In genomic region chr7:44106311-44107065, GRCh38 we compare ENCODE assay signal across 17 cellular contexts. TPM values are rescaled to one million over a fixed set of nuclear protein-coding genes. Genes with fewer than 3 reads are reported as not detected.
A peak's percentile ranks its signal among the peaks of the same experiment; 100 is the strongest.
DNase-seq lines count a peak whose midpoint lies in the region; ATAC-seq, FAIRE-seq and TF ChIP-seq lines count a peak whose summit lies in the region.
"Had no signal": no experiment of that assay in that cellular context is flagged by ENCODE, and none has a peak within 500 bp of the region (broad histone marks: within the 10 kb centered on the region; RNA-seq: fewer than 3 reads in every experiment).

No MANE protein-coding gene starts in this region.

- peaks cover 3% of the 10 kb centered on the region for H3K27me3 Mint-ChIP-seq in stimulated activated naive CD8-positive, alpha-beta T cell treated with anti-CD3 and anti-CD28 coated beads, Interleukin-15, Interleukin-2, amounts not matched to agents 100 ng/mL and 50 ng/mL, for 24 hours
- peaks cover 16% of the 10 kb centered on the region for H3K27me3 Mint-ChIP-seq in stimulated activated naive CD8-positive, alpha-beta T cell treated with anti-CD3 and anti-CD28 coated beads, Interleukin-15, amount 100 ng/mL, for 72 hours
- H3K27me3 Mint-ChIP-seq in endothelial cell (ENCODE audit: unreplicated experiment), result peaks cover 18% of the 10 kb centered on the region

- no peak for ATAC-seq in stimulated activated naive CD8-positive, alpha-beta T cell treated with anti-CD3 and anti-CD28 coated beads, Interleukin-15, amount 100 ng/mL, for 72 hours
- ATAC-seq in HepG2, result no peak
- ATAC-seq: mucosa of descending colon, Panc1 had no signal

- CTCF ChIA-PET in HepG2 (lab: Yijun Ruan, JAX; ENCODE audit: low intra/inter-chr PET ratio, low total read pairs), result interaction anchor here (0.6 kb wide), 1 partner anchor 116 kb away, joined by 3 read pairs; no protein-coding TSS in a partner anchor

- TF ChIP-seq RAD21 in HepG2 (CRISPR knock-in tag; IDR thresholded peaks at IDR 0.05), result no peak

- peaks cover 2% of the 10 kb centered on the region for H3K36me3 ChIP-seq in skeletal muscle satellite cell (ENCODE audit: insufficient read depth, low read length)
- H3K36me3 ChIP-seq in HepG2 (replicated peaks in 1 of 2; ENCODE audit: control insufficient read depth in 1 of 2, insufficient read depth in 2 of 2, low read length in 2 of 2), result no peaks in the 10 kb centered on the region

- H3K9me3 ChIP-seq in skeletal muscle satellite cell (replicated peaks; ENCODE audit: low read length) (no peaks in the 10 kb centered on the region), HepG2 (ENCODE audit: low read length) (no peaks in the 10 kb centered on the region)
- H3K9me3 ChIP-seq: mucosa of descending colon, testis had no signal

- POLR2A ChIA-PET in HepG2 (lab: Yijun Ruan, JAX), result no interaction called here

- H3K9ac ChIP-seq in skeletal muscle satellite cell (ENCODE audit: low read depth, low read length) (no peak overlapping the region), HepG2 (ENCODE audit: insufficient read depth, low read depth, low read length) (no peak overlapping the region)

- TF ChIP-seq EP300 in HepG2 (IDR thresholded peaks at IDR 0.05; ENCODE audit: low read depth in 2 of 2, low read length in 2 of 2) (no peak), HepG2 (CRISPR knock-in tag; IDR thresholded peaks at IDR 0.05; ENCODE audit: borderline replicate concordance) (no peak)

- H3K79me2 ChIP-seq in HepG2 (ENCODE audit: insufficient read depth, low read length), result no peaks in the 10 kb centered on the region

- H3K9me3 Mint-ChIP-seq in stimulated activated naive CD8-positive, alpha-beta T cell treated with anti-CD3 and anti-CD28 coated beads, Interleukin-15, Interleukin-2, amounts not matched to agents 100 ng/mL and 50 ng/mL, for 24 hours, result no peaks in the 10 kb centered on the region
- no peaks in the 10 kb centered on the region for H3K9me3 Mint-ChIP-seq in stimulated activated naive CD8-positive, alpha-beta T cell treated with anti-CD3 and anti-CD28 coated beads, Interleukin-15, amount 100 ng/mL, for 72 hours
- H3K9me3 Mint-ChIP-seq in endothelial cell (ENCODE audit: unreplicated experiment), result no peaks in the 10 kb centered on the region
- H3K9me3 Mint-ChIP-seq: activated CD4-positive, alpha-beta memory T cell treated with anti-CD3 and anti-CD28 coated beads, Interleukin-2, amount 10 ng/mL, durations not matched to agents 7 days and 5 days had no signal

- peaks cover 26% of the 10 kb centered on the region for H3K4me1 ChIP-seq in skeletal muscle satellite cell (ENCODE audit: control insufficient read depth, insufficient read depth, low read length)
- peaks cover 17% of the 10 kb centered on the region for H3K4me1 ChIP-seq in HepG2 (ENCODE audit: insufficient read depth, low read length)

- TF ChIP-seq CTCF in fibroblast of pulmonary artery (IDR thresholded peaks at IDR 0.05; ENCODE audit: low read length, missing control alignments) (no peak), HepG2 (CRISPR knock-in tag; IDR thresholded peaks at IDR 0.05) (no peak), endothelial cell (IDR thresholded peaks at IDR 0.05; ENCODE audit: unreplicated experiment) (no peak)

- BruUV-seq in HepG2 (replicated peaks; lab: Mats Ljungman, UMichigan), result no TSS peak

- H2AFZ ChIP-seq in HepG2 (ENCODE audit: low read length), result no peak overlapping the region

- H3K4me3 ChIP-seq in fibroblast of pulmonary artery (replicated peaks; ENCODE audit: low read depth, low read length) (peak overlapping the region; percentile 68), skeletal muscle satellite cell (ENCODE audit: low read length) (no peak overlapping the region), HepG2 (replicated peaks in 1 of 3; ENCODE audit: insufficient read depth in 1 of 3, low read depth in 2 of 3, low read length in 3 of 3) (no peak overlapping the region)
- H3K4me3 ChIP-seq: mucosa of descending colon, testis had no signal

- intact Hi-C loops in HepG2 (cut with micrococcal nuclease; ENCODE audit: unreplicated experiment), result no loop called here

- no peaks in the 10 kb centered on the region for H4K20me1 ChIP-seq in HepG2 (ENCODE audit: insufficient read depth, low read length)

- H3K4me2 ChIP-seq in skeletal muscle satellite cell (ENCODE audit: low read length), result peak overlapping the region; percentile 79
- H3K4me2 ChIP-seq in HepG2 (ENCODE audit: low read depth, low read length), result no peak overlapping the region

- H3K27ac Mint-ChIP-seq in stimulated activated naive CD8-positive, alpha-beta T cell treated with anti-CD3 and anti-CD28 coated beads, Interleukin-15, Interleukin-2, amounts not matched to agents 100 ng/mL and 50 ng/mL, for 24 hours, result peak overlapping the region; percentile 54
- peak overlapping the region in 1 of 2 donors; percentile 27 for H3K27ac Mint-ChIP-seq in stimulated activated naive CD8-positive, alpha-beta T cell treated with anti-CD3 and anti-CD28 coated beads, Interleukin-15, amount 100 ng/mL, for 72 hours
- H3K27ac Mint-ChIP-seq in endothelial cell (ENCODE audit: unreplicated experiment), result no peak overlapping the region
- H3K27ac Mint-ChIP-seq: activated CD4-positive, alpha-beta memory T cell treated with anti-CD3 and anti-CD28 coated beads, Interleukin-2, amount 10 ng/mL, durations not matched to agents 7 days and 5 days had no signal

- 12% methylated on average over 7 of the region's 10 CpGs for WGBS in HepG2 (ENCODE audit: low lambda C conversion rate)

- no peak for TF ChIP-seq POLR2A in HepG2 (IDR thresholded peaks at IDR 0.05; ENCODE audit: insufficient read depth in 1 of 2, low read depth in 2 of 2, low read length in 2 of 2)

- H3K4me1 Mint-ChIP-seq in stimulated activated naive CD8-positive, alpha-beta T cell treated with anti-CD3 and anti-CD28 coated beads, Interleukin-15, Interleukin-2, amounts not matched to agents 100 ng/mL and 50 ng/mL, for 24 hours (ENCODE audit: low read depth), result peaks cover 19% of the 10 kb centered on the region
- peaks cover 38% of the 10 kb centered on the region for H3K4me1 Mint-ChIP-seq in stimulated activated naive CD8-positive, alpha-beta T cell treated with anti-CD3 and anti-CD28 coated beads, Interleukin-15, amount 100 ng/mL, for 72 hours
- peaks cover 13% of the 10 kb centered on the region for H3K4me1 Mint-ChIP-seq in endothelial cell (ENCODE audit: unreplicated experiment)

- no peak overlapping the region for H3K27ac ChIP-seq in HepG2 (ENCODE audit: extremely low read length, insufficient read depth, low read length)

- in situ Hi-C loops in HepG2 (cut with HindIII; ENCODE audit: extremely low pct_ligation_motif_present, low pct_unique_long_range_greater_than_20kb), result no loop called here

- DNase-seq in stimulated activated naive CD8-positive, alpha-beta T cell treated with anti-CD3 and anti-CD28 coated beads, Interleukin-15, amount 100 ng/mL, for 72 hours, result no peak
- DNase-seq in fibroblast of pulmonary artery (ENCODE audit: low read depth), result no peak
- no peak for DNase-seq in HepG2 (ENCODE audit: low spot score)
- DNase-seq in activated effector memory CD4-positive, alpha-beta T cell treated with Interleukin-2 at 50 U/mL for 16 hours, result no peak
- DNase-seq in endothelial cell (ENCODE audit: low spot score), result no peak
- no peak for DNase-seq in iPS-NIHi11 (ENCODE audit: low spot score)
- DNase-seq: activated CD4-positive, alpha-beta memory T cell treated with anti-CD3 and anti-CD28 coated beads, Interleukin-2, amount 10 ng/mL, durations not matched to agents 7 days and 5 days; dermis blood vessel endothelial cell; DMS53; NCI-H1092; testis had no signal

- H3K27me3 ChIP-seq in skeletal muscle satellite cell (ENCODE audit: control insufficient read depth, insufficient read depth, low read length) (no peaks in the 10 kb centered on the region), HepG2 (ENCODE audit: control insufficient read depth in 1 of 2, insufficient read depth in 2 of 2, low read length in 2 of 2) (peaks cover 10 to 50% of the 10 kb centered on the region in 2 experiments; a peak in 4 of 5 replicates)
- H3K27me3 ChIP-seq: testis had no signal

- peak overlapping the region; percentile 85 for H3K4me3 Mint-ChIP-seq in stimulated activated naive CD8-positive, alpha-beta T cell treated with anti-CD3 and anti-CD28 coated beads, Interleukin-15, Interleukin-2, amounts not matched to agents 100 ng/mL and 50 ng/mL, for 24 hours
- H3K4me3 Mint-ChIP-seq in stimulated activated naive CD8-positive, alpha-beta T cell treated with anti-CD3 and anti-CD28 coated beads, Interleukin-15, amount 100 ng/mL, for 72 hours, result peak overlapping the region in 1 of 2 donors; percentile 79
- no peak overlapping the region for H3K4me3 Mint-ChIP-seq in endothelial cell (ENCODE audit: unreplicated experiment)
- H3K4me3 Mint-ChIP-seq: activated CD4-positive, alpha-beta memory T cell treated with anti-CD3 and anti-CD28 coated beads, Interleukin-2, amount 10 ng/mL, durations not matched to agents 7 days and 5 days had no signal

- FAIRE-seq in HepG2 (lab: Jason Lieb, UNC), result no peak

- no peaks in the 10 kb centered on the region for H3K36me3 Mint-ChIP-seq in stimulated activated naive CD8-positive, alpha-beta T cell treated with anti-CD3 and anti-CD28 coated beads, Interleukin-15, Interleukin-2, amounts not matched to agents 100 ng/mL and 50 ng/mL, for 24 hours (ENCODE audit: low read depth)
- H3K36me3 Mint-ChIP-seq in endothelial cell (ENCODE audit: low read depth, unreplicated experiment), result peaks cover 7% of the 10 kb centered on the region

RNA-seq across cellular contexts. Expression of gene AEBP1, which starts 2.3 kb away (rescaled TPM):
- total RNA-seq in skeletal muscle satellite cell (2012; rRNA removed), result 36.7 and 51.7 TPM in 2 replicates
- 0.22 TPM in 1 of 2 replicates, not detected in the other for total RNA-seq in HepG2 (2016; rRNA removed; fragmentation: Illumina TruSeq; extraction: Trizol)
- not detected in 2 replicates for total RNA-seq in HepG2 (2016; cell fraction: cytosol; rRNA removed; fragmentation: Illumina TruSeq; extraction: Trizol; ENCODE audit: low read depth)
- 0.04 TPM in 1 of 2 replicates, not detected in the other for total RNA-seq in HepG2 (2016; cell fraction: insoluble cytoplasmic fraction; rRNA removed; fragmentation: Illumina TruSeq; extraction: Trizol)
- not detected in 2 replicates for total RNA-seq in HepG2 (2016; cell fraction: membrane; rRNA removed; fragmentation: Illumina TruSeq; extraction: Trizol)
- total RNA-seq in HepG2 (2016; cell fraction: nucleus; rRNA removed; fragmentation: Illumina TruSeq; extraction: Trizol), result not detected in 2 replicates
- 0.55 and 0.81 TPM in 2 replicates for polyA plus RNA-seq in HepG2 (2011; rRNA removed)
- 0.15 and 0.27 TPM in 2 replicates for polyA plus RNA-seq in HepG2 (2011; cell fraction: cytosol; rRNA removed)
- 6.7 and 6.8 TPM in 2 replicates for polyA plus RNA-seq in HepG2 (2011; cell fraction: nucleus; rRNA removed)
- 0.96 and 1.3 TPM in 2 replicates for polyA plus RNA-seq in HepG2 (2012)
- not detected in 2 replicates for polyA plus RNA-seq in HepG2 (2016; cell fraction: cytosol; fragmentation: Illumina TruSeq; extraction: Trizol; ENCODE audit: low read depth)
- polyA plus RNA-seq in HepG2 (2016; cell fraction: insoluble cytoplasmic fraction; fragmentation: Illumina TruSeq; extraction: Trizol; ENCODE audit: low read depth), result not detected in 2 replicates
- polyA plus RNA-seq in HepG2 (2016; cell fraction: membrane; fragmentation: Illumina TruSeq; extraction: Trizol; ENCODE audit: low read depth), result not detected in 2 replicates
- 0.29 and 0.89 TPM in 2 replicates for polyA plus RNA-seq in HepG2 (2016; cell fraction: nucleus; fragmentation: Illumina TruSeq; extraction: Trizol; ENCODE audit: insufficient read depth, low read depth)
- 0.14 TPM in 1 of 2 replicates, not detected in the other for polyA minus RNA-seq in HepG2 (2011; rRNA and poly(A)+ RNA removed; ENCODE audit: low replicate concordance)
- polyA minus RNA-seq in HepG2 (2011; cell fraction: cytosol; rRNA and poly(A)+ RNA removed), result 0.18 and 0.79 TPM in 2 replicates
- polyA minus RNA-seq in HepG2 (2011; cell fraction: nucleus; rRNA and poly(A)+ RNA removed), result 0.37 and 0.64 TPM in 2 replicates
- total RNA-seq in endothelial cell (ENCODE audit: unreplicated experiment), result 22.2 TPM

RNA-seq across cellular contexts. Expression of gene POLD2, which starts 16.9 kb away (rescaled TPM):
- total RNA-seq in skeletal muscle satellite cell (2012; rRNA removed), result 143 and 171 TPM in 2 replicates
- total RNA-seq in HepG2 (2016; rRNA removed; fragmentation: Illumina TruSeq; extraction: Trizol) (87.6 and 98.8 TPM in 2 replicates), endothelial cell (ENCODE audit: unreplicated experiment) (39.9 TPM)
- 118 and 152 TPM in 2 replicates for total RNA-seq in HepG2 (2016; cell fraction: cytosol; rRNA removed; fragmentation: Illumina TruSeq; extraction: Trizol; ENCODE audit: low read depth)
- 74.7 and 95.4 TPM in 2 replicates for total RNA-seq in HepG2 (2016; cell fraction: insoluble cytoplasmic fraction; rRNA removed; fragmentation: Illumina TruSeq; extraction: Trizol)
- 139 and 187 TPM in 2 replicates for total RNA-seq in HepG2 (2016; cell fraction: membrane; rRNA removed; fragmentation: Illumina TruSeq; extraction: Trizol)
- 49.1 and 55.1 TPM in 2 replicates for total RNA-seq in HepG2 (2016; cell fraction: nucleus; rRNA removed; fragmentation: Illumina TruSeq; extraction: Trizol)
- 86.7 and 95.1 TPM in 2 replicates for polyA plus RNA-seq in HepG2 (2011; rRNA removed)
- polyA plus RNA-seq in HepG2 (2011; cell fraction: cytosol; rRNA removed), result 65.5 and 120 TPM in 2 replicates
- polyA plus RNA-seq in HepG2 (2011; cell fraction: nucleus; rRNA removed), result 88.2 and 88.7 TPM in 2 replicates
- polyA plus RNA-seq in HepG2 (2012), result 64.0 and 65.2 TPM in 2 replicates
- 134 and 181 TPM in 2 replicates for polyA plus RNA-seq in HepG2 (2016; cell fraction: cytosol; fragmentation: Illumina TruSeq; extraction: Trizol; ENCODE audit: low read depth)
- polyA plus RNA-seq in HepG2 (2016; cell fraction: insoluble cytoplasmic fraction; fragmentation: Illumina TruSeq; extraction: Trizol; ENCODE audit: low read depth), result 104 and 131 TPM in 2 replicates
- polyA plus RNA-seq in HepG2 (2016; cell fraction: membrane; fragmentation: Illumina TruSeq; extraction: Trizol; ENCODE audit: low read depth), result 176 and 207 TPM in 2 replicates
- polyA plus RNA-seq in HepG2 (2016; cell fraction: nucleus; fragmentation: Illumina TruSeq; extraction: Trizol; ENCODE audit: insufficient read depth, low read depth), result 104 and 121 TPM in 2 replicates
- 82.4 and 267 TPM in 2 replicates for polyA minus RNA-seq in HepG2 (2011; rRNA and poly(A)+ RNA removed; ENCODE audit: low replicate concordance)
- polyA minus RNA-seq in HepG2 (2011; cell fraction: cytosol; rRNA and poly(A)+ RNA removed), result 16.1 and 23.4 TPM in 2 replicates
- 22.9 TPM in 2 replicates for polyA minus RNA-seq in HepG2 (2011; cell fraction: nucleus; rRNA and poly(A)+ RNA removed)

RNA-seq across cellular contexts. Expression of gene POLM, which starts 24.2 kb away (rescaled TPM):
- total RNA-seq in skeletal muscle satellite cell (2012; rRNA removed), result 16.0 and 23.8 TPM in 2 replicates
- total RNA-seq in HepG2 (2016; rRNA removed; fragmentation: Illumina TruSeq; extraction: Trizol), result 2.4 and 5.2 TPM in 2 replicates
- 1.4 and 2.1 TPM in 2 replicates for total RNA-seq in HepG2 (2016; cell fraction: cytosol; rRNA removed; fragmentation: Illumina TruSeq; extraction: Trizol; ENCODE audit: low read depth)
- 2.6 and 4.6 TPM in 2 replicates for total RNA-seq in HepG2 (2016; cell fraction: insoluble cytoplasmic fraction; rRNA removed; fragmentation: Illumina TruSeq; extraction: Trizol)
- 2.7 and 2.8 TPM in 2 replicates for total RNA-seq in HepG2 (2016; cell fraction: membrane; rRNA removed; fragmentation: Illumina TruSeq; extraction: Trizol)
- total RNA-seq in HepG2 (2016; cell fraction: nucleus; rRNA removed; fragmentation: Illumina TruSeq; extraction: Trizol), result 7.3 and 9.5 TPM in 2 replicates
- polyA plus RNA-seq in HepG2 (2011; rRNA removed), result 5.4 and 6.6 TPM in 2 replicates
- polyA plus RNA-seq in HepG2 (2011; cell fraction: cytosol; rRNA removed), result 2.2 and 3.1 TPM in 2 replicates
- 30.4 and 31.3 TPM in 2 replicates for polyA plus RNA-seq in HepG2 (2011; cell fraction: nucleus; rRNA removed)
- 4.0 and 4.2 TPM in 2 replicates for polyA plus RNA-seq in HepG2 (2012)
- 1.0 and 1.4 TPM in 2 replicates for polyA plus RNA-seq in HepG2 (2016; cell fraction: cytosol; fragmentation: Illumina TruSeq; extraction: Trizol; ENCODE audit: low read depth)
- polyA plus RNA-seq in HepG2 (2016; cell fraction: insoluble cytoplasmic fraction; fragmentation: Illumina TruSeq; extraction: Trizol; ENCODE audit: low read depth), result 1.9 and 2.4 TPM in 2 replicates
- 1.9 and 2.2 TPM in 2 replicates for polyA plus RNA-seq in HepG2 (2016; cell fraction: membrane; fragmentation: Illumina TruSeq; extraction: Trizol; ENCODE audit: low read depth)
- 20.1 and 20.6 TPM in 2 replicates for polyA plus RNA-seq in HepG2 (2016; cell fraction: nucleus; fragmentation: Illumina TruSeq; extraction: Trizol; ENCODE audit: insufficient read depth, low read depth)
- 11.8 and 14.8 TPM in 2 replicates for polyA minus RNA-seq in HepG2 (2011; rRNA and poly(A)+ RNA removed; ENCODE audit: low replicate concordance)
- 3.9 and 5.2 TPM in 2 replicates for polyA minus RNA-seq in HepG2 (2011; cell fraction: cytosol; rRNA and poly(A)+ RNA removed)
- polyA minus RNA-seq in HepG2 (2011; cell fraction: nucleus; rRNA and poly(A)+ RNA removed), result 17.9 and 18.9 TPM in 2 replicates
- 16.9 TPM for total RNA-seq in endothelial cell (ENCODE audit: unreplicated experiment)

RNA-seq across cellular contexts. Expression of gene MYL7, which starts 34.6 kb away (rescaled TPM):
- not detected in 2 replicates for total RNA-seq in skeletal muscle satellite cell (2012; rRNA removed)
- total RNA-seq in HepG2 (2016; rRNA removed; fragmentation: Illumina TruSeq; extraction: Trizol) (1.7 and 1.8 TPM in 2 replicates), endothelial cell (ENCODE audit: unreplicated experiment) (0.82 TPM)
- 0.62 TPM in 1 of 2 replicates, not detected in the other for total RNA-seq in HepG2 (2016; cell fraction: cytosol; rRNA removed; fragmentation: Illumina TruSeq; extraction: Trizol; ENCODE audit: low read depth)
- 0.56 and 1.0 TPM in 2 replicates for total RNA-seq in HepG2 (2016; cell fraction: insoluble cytoplasmic fraction; rRNA removed; fragmentation: Illumina TruSeq; extraction: Trizol)
- total RNA-seq in HepG2 (2016; cell fraction: membrane; rRNA removed; fragmentation: Illumina TruSeq; extraction: Trizol), result 0.34 TPM in 1 of 2 replicates, not detected in the other
- not detected in 2 replicates for total RNA-seq in HepG2 (2016; cell fraction: nucleus; rRNA removed; fragmentation: Illumina TruSeq; extraction: Trizol)
- polyA plus RNA-seq in HepG2 (2011; rRNA removed), result not detected in 2 replicates
- polyA plus RNA-seq in HepG2 (2011; cell fraction: cytosol; rRNA removed), result 0.18 TPM in 1 of 2 replicates, not detected in the other
- polyA plus RNA-seq in HepG2 (2011; cell fraction: nucleus; rRNA removed), result 1.1 TPM in 1 of 2 replicates, not detected in the other
- not detected in 2 replicates for polyA plus RNA-seq in HepG2 (2012)
- polyA plus RNA-seq in HepG2 (2016; cell fraction: cytosol; fragmentation: Illumina TruSeq; extraction: Trizol; ENCODE audit: low read depth), result 0.51 TPM in 1 of 2 replicates, not detected in the other
- polyA plus RNA-seq in HepG2 (2016; cell fraction: insoluble cytoplasmic fraction; fragmentation: Illumina TruSeq; extraction: Trizol; ENCODE audit: low read depth), result 1.1 and 2.1 TPM in 2 replicates
- not detected in 2 replicates for polyA plus RNA-seq in HepG2 (2016; cell fraction: membrane; fragmentation: Illumina TruSeq; extraction: Trizol; ENCODE audit: low read depth)
- polyA plus RNA-seq in HepG2 (2016; cell fraction: nucleus; fragmentation: Illumina TruSeq; extraction: Trizol; ENCODE audit: insufficient read depth, low read depth), result not detected in 2 replicates
- polyA minus RNA-seq in HepG2 (2011; rRNA and poly(A)+ RNA removed; ENCODE audit: low replicate concordance), result not detected in 2 replicates
- not detected in 2 replicates for polyA minus RNA-seq in HepG2 (2011; cell fraction: cytosol; rRNA and poly(A)+ RNA removed)
- polyA minus RNA-seq in HepG2 (2011; cell fraction: nucleus; rRNA and poly(A)+ RNA removed), result not detected in 2 replicates
- total RNA-seq: activated CD4-positive, alpha-beta memory T cell treated with anti-CD3 and anti-CD28 coated beads, Interleukin-2, amount 10 ng/mL, durations not matched to agents 7 days and 5 days; dermis blood vessel endothelial cell; renal cortical epithelial cell had no signal
- polyA plus RNA-seq: AG04450 had no signal

RNA-seq across cellular contexts. Expression of gene PGAM2, which starts 41.1 kb away (rescaled TPM):
- 2.2 TPM in 1 of 2 replicates, not detected in the other for total RNA-seq in skeletal muscle satellite cell (2012; rRNA removed)
- total RNA-seq in HepG2 (2016; rRNA removed; fragmentation: Illumina TruSeq; extraction: Trizol), result 0.22 TPM in 1 of 2 replicates, not detected in the other
- total RNA-seq in HepG2 (2016; cell fraction: cytosol; rRNA removed; fragmentation: Illumina TruSeq; extraction: Trizol; ENCODE audit: low read depth), result not detected in 2 replicates
- total RNA-seq in HepG2 (2016; cell fraction: insoluble cytoplasmic fraction; rRNA removed; fragmentation: Illumina TruSeq; extraction: Trizol), result not detected in 2 replicates
- not detected in 2 replicates for total RNA-seq in HepG2 (2016; cell fraction: membrane; rRNA removed; fragmentation: Illumina TruSeq; extraction: Trizol)
- not detected in 2 replicates for total RNA-seq in HepG2 (2016; cell fraction: nucleus; rRNA removed; fragmentation: Illumina TruSeq; extraction: Trizol)
- polyA plus RNA-seq in HepG2 (2011; rRNA removed), result 0.18 TPM in 1 of 2 replicates, not detected in the other
- polyA plus RNA-seq in HepG2 (2011; cell fraction: cytosol; rRNA removed), result 0.13 TPM in 1 of 2 replicates, not detected in the other
- polyA plus RNA-seq in HepG2 (2011; cell fraction: nucleus; rRNA removed), result 1.5 and 1.9 TPM in 2 replicates
- 0.35 and 0.49 TPM in 2 replicates for polyA plus RNA-seq in HepG2 (2012)
- not detected in 2 replicates for polyA plus RNA-seq in HepG2 (2016; cell fraction: cytosol; fragmentation: Illumina TruSeq; extraction: Trizol; ENCODE audit: low read depth)
- polyA plus RNA-seq in HepG2 (2016; cell fraction: insoluble cytoplasmic fraction; fragmentation: Illumina TruSeq; extraction: Trizol; ENCODE audit: low read depth), result not detected in 2 replicates
- polyA plus RNA-seq in HepG2 (2016; cell fraction: membrane; fragmentation: Illumina TruSeq; extraction: Trizol; ENCODE audit: low read depth), result not detected in 2 replicates
- polyA plus RNA-seq in HepG2 (2016; cell fraction: nucleus; fragmentation: Illumina TruSeq; extraction: Trizol; ENCODE audit: insufficient read depth, low read depth), result not detected in 2 replicates
- polyA minus RNA-seq in HepG2 (2011; rRNA and poly(A)+ RNA removed; ENCODE audit: low replicate concordance), result 0.19 and 0.24 TPM in 2 replicates
- not detected in 2 replicates for polyA minus RNA-seq in HepG2 (2011; cell fraction: cytosol; rRNA and poly(A)+ RNA removed)
- polyA minus RNA-seq in HepG2 (2011; cell fraction: nucleus; rRNA and poly(A)+ RNA removed), result 0.62 and 0.90 TPM in 2 replicates
- total RNA-seq in endothelial cell (ENCODE audit: unreplicated experiment), result not detected
- polyA plus RNA-seq: AG04450 had no signal

Comparison
In these comparisons a context has a peak if more than half of its experiments do, and no peak if none do; other contexts are left out.
1. RNA of gene AEBP1, which starts 2.3 kb away (total RNA-seq): 22.2 TPM in endothelial cell (single experiment); 0.04 to 0.22 TPM in HepG2; every median in the first group is over 10 times any median in the second.